19 cellular contexts compared by ENCODE assay signal in the genomic region with DNA sequence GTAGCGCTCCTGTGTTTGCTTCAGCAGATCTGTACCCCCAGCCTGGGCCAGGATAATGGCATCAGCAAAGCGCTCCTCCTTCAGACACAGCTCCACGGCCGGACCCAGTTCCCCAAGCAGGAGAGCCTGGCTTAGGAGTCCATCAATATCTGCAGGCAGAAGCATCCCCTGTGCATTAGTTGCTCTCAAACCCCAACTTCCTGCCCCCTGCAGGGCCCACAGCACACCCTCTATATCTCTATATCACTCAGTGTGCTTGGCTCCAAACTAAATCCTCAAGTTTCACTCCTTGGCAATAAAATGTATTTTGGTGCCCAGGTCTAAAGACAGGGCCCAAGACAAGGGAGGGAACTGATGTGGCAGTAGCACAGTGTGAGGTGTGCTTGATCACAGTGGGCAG. TPM values are rescaled to one million over a fixed set of nuclear protein-coding genes. Genes with fewer than 3 reads are reported as not detected.
A peak's percentile ranks its signal among the peaks of the same experiment; 100 is the strongest.
DNase-seq lines count a peak whose midpoint lies in the region; ATAC-seq lines count a peak whose summit lies in the region.
"Had no signal": no experiment of that assay in that cellular context is flagged by ENCODE, and none has a peak within 500 bp of the region (broad histone marks: within the 10 kb centered on the region; RNA-seq: fewer than 3 reads in every experiment).

No MANE protein-coding gene starts in this region.

- POLR2A ChIA-PET in activated CD4-positive, alpha-beta T cell treated with anti-CD3 and anti-CD28 coated beads, Interleukin-2, amount 10 ng/mL, durations not matched to agents 7 days and 5 days (lab: Charles Lee) = no interaction called here

- H3K9me3 ChIP-seq in KOPT-K1 (ENCODE audit: insufficient read depth, low read length, poor library complexity, severe bottlenecking) = no peaks in the 10 kb centered on the region

- no peak for DNase-seq in activated CD4-positive, alpha-beta T cell treated with anti-CD3 and anti-CD28 coated beads, Interleukin-2, amount 10 ng/mL, durations not matched to agents 7 days and 5 days
- DNase-seq in activated CD4-positive, alpha-beta T cell treated with anti-CD3 and anti-CD28 coated beads, Interleukin-2, amount 50 U/mL, for 48 hours = no peak
- DNase-seq in activated T-cell treated with anti-CD3 and anti-CD28 coated beads, Interleukin-2, amount 50 U/mL, for 72 hours = no peak
- DNase-seq in activated T-cell treated with anti-CD3 and anti-CD28 coated beads for 4 hours (no peak), AG20443 (ENCODE audit: low spot score) (no peak), occipital lobe (lab: John Stamatoyannopoulos, UW) (no peak)
- no peak for DNase-seq in activated T-helper 2 cell treated with anti-CD3 and anti-CD28 coated beads, Interferon-gamma antibody, Interleukin-2, Interleukin-4, amounts not matched to agents 10 μg/mL and 5 μg/mL and 100 μg/mL, durations not matched to agents 14 hours and 24 hours and 36 hours (ENCODE audit: low spot score)
- DNase-seq: ACHN; C1 segment of cervical spinal cord; CD4-positive, alpha-beta T cell; DMS153; DMS79 treated with DMSO at 0.1 percent for 48 hours; GDM1; H7 had no signal

- H3K9me3 Mint-ChIP-seq in activated CD4-positive, alpha-beta T cell treated with anti-CD3 and anti-CD28 coated beads, Interleukin-2, amount 10 ng/mL, durations not matched to agents 7 days and 5 days = no peaks in the 10 kb centered on the region
- no peaks in the 10 kb centered on the region for H3K9me3 Mint-ChIP-seq in activated T-cell treated with anti-CD3 and anti-CD28 coated beads, Interleukin-2, amount 50 U/mL, for 72 hours
- H3K9me3 Mint-ChIP-seq in activated T-helper 2 cell treated with anti-CD3 and anti-CD28 coated beads, Interferon-gamma antibody, Interleukin-2, Interleukin-4, amounts not matched to agents 10 μg/mL and 5 μg/mL and 100 μg/mL, durations not matched to agents 14 hours and 24 hours and 36 hours = no peaks in the 10 kb centered on the region
- H3K9me3 Mint-ChIP-seq: CD4-positive, alpha-beta T cell; GM23338 had no signal

- peaks cover 75% of the 10 kb centered on the region for H3K4me1 Mint-ChIP-seq in activated CD4-positive, alpha-beta T cell treated with anti-CD3 and anti-CD28 coated beads, Interleukin-2, amount 10 ng/mL, durations not matched to agents 7 days and 5 days
- H3K4me1 Mint-ChIP-seq in activated T-cell treated with anti-CD3 and anti-CD28 coated beads, Interleukin-2, amount 50 U/mL, for 72 hours (ENCODE audit: low read depth) = peaks cover 32% of the 10 kb centered on the region
- H3K4me1 Mint-ChIP-seq in activated T-helper 2 cell treated with anti-CD3 and anti-CD28 coated beads, Interferon-gamma antibody, Interleukin-2, Interleukin-4, amounts not matched to agents 10 μg/mL and 5 μg/mL and 100 μg/mL, durations not matched to agents 14 hours and 24 hours and 36 hours (ENCODE audit: low read depth) = peaks cover 62% of the 10 kb centered on the region
- H3K4me1 Mint-ChIP-seq: B cell, GM23338 had no signal

- CTCF ChIA-PET in activated CD4-positive, alpha-beta T cell treated with anti-CD3 and anti-CD28 coated beads, Interleukin-2, amount 10 ng/mL, durations not matched to agents 7 days and 5 days (lab: Charles Lee) = interaction anchor here (0.6 to 5.6 kb wide), 8 partner anchors 10 to 456 kb away, joined by 3 to 59 read pairs (median 5); no protein-coding TSS in a partner anchor

- peaks cover 88% of the 10 kb centered on the region for H3K36me3 Mint-ChIP-seq in activated CD4-positive, alpha-beta T cell treated with anti-CD3 and anti-CD28 coated beads, Interleukin-2, amount 10 ng/mL, durations not matched to agents 7 days and 5 days (ENCODE audit: low read depth)
- H3K36me3 Mint-ChIP-seq in activated T-cell treated with anti-CD3 and anti-CD28 coated beads, Interleukin-2, amount 50 U/mL, for 72 hours (ENCODE audit: insufficient read depth in 2 of 2) = peaks cover 18 to 32% of the 10 kb centered on the region in 2 donors
- H3K36me3 Mint-ChIP-seq in activated T-helper 2 cell treated with anti-CD3 and anti-CD28 coated beads, Interferon-gamma antibody, Interleukin-2, Interleukin-4, amounts not matched to agents 10 μg/mL and 5 μg/mL and 100 μg/mL, durations not matched to agents 14 hours and 24 hours and 36 hours (ENCODE audit: low read depth) = peaks cover 84% of the 10 kb centered on the region

- peak overlapping the region; percentile 68 for H3K27ac ChIP-seq in KOPT-K1 (ENCODE audit: low read depth, low read length, poor library complexity, severe bottlenecking)
- H3K27ac ChIP-seq: HL-60 had no signal

- intact Hi-C loops in activated T-helper 2 cell treated with anti-CD3 and anti-CD28 coated beads, Interferon-gamma antibody, Interleukin-2, Interleukin-4, amounts not matched to agents 10 μg/mL and 5 μg/mL and 100 μg/mL, durations not matched to agents 14 hours and 24 hours and 36 hours (cut with micrococcal nuclease) = loop anchor here (2.0 kb wide), 1 partner anchor 15 kb away; no protein-coding TSS in a partner anchor

- ATAC-seq in activated T-cell treated with anti-CD3 and anti-CD28 coated beads, Interleukin-2, amount 50 U/mL, for 72 hours (replicated peaks in 1 of 2) = peak; percentile 32
- ATAC-seq: GM23338 had no signal

- H3K27me3 Mint-ChIP-seq in activated CD4-positive, alpha-beta T cell treated with anti-CD3 and anti-CD28 coated beads, Interleukin-2, amount 10 ng/mL, durations not matched to agents 7 days and 5 days = no peaks in the 10 kb centered on the region
- no peaks in the 10 kb centered on the region for H3K27me3 Mint-ChIP-seq in activated T-cell treated with anti-CD3 and anti-CD28 coated beads, Interleukin-2, amount 50 U/mL, for 72 hours (ENCODE audit: low read depth)
- no peaks in the 10 kb centered on the region for H3K27me3 Mint-ChIP-seq in activated T-helper 2 cell treated with anti-CD3 and anti-CD28 coated beads, Interferon-gamma antibody, Interleukin-2, Interleukin-4, amounts not matched to agents 10 μg/mL and 5 μg/mL and 100 μg/mL, durations not matched to agents 14 hours and 24 hours and 36 hours (ENCODE audit: low read depth)
- H3K27me3 Mint-ChIP-seq: B cell; CD4-positive, alpha-beta T cell had no signal

- no peak overlapping the region for H3K4me3 Mint-ChIP-seq in activated CD4-positive, alpha-beta T cell treated with anti-CD3 and anti-CD28 coated beads, Interleukin-2, amount 10 ng/mL, durations not matched to agents 7 days and 5 days
- H3K4me3 Mint-ChIP-seq in activated T-cell treated with anti-CD3 and anti-CD28 coated beads, Interleukin-2, amount 50 U/mL, for 72 hours = no peak overlapping the region
- peak overlapping the region; percentile 31 for H3K4me3 Mint-ChIP-seq in activated T-helper 2 cell treated with anti-CD3 and anti-CD28 coated beads, Interferon-gamma antibody, Interleukin-2, Interleukin-4, amounts not matched to agents 10 μg/mL and 5 μg/mL and 100 μg/mL, durations not matched to agents 14 hours and 24 hours and 36 hours (ENCODE audit: low read depth)
- H3K4me3 Mint-ChIP-seq: B cell; CD4-positive, alpha-beta T cell; GM23338 had no signal

- peaks cover 100% of the 10 kb centered on the region for H3K36me3 ChIP-seq in KOPT-K1 (ENCODE audit: insufficient read depth, low read length)

- peak overlapping the region; percentile 54 for H3K27ac Mint-ChIP-seq in activated CD4-positive, alpha-beta T cell treated with anti-CD3 and anti-CD28 coated beads, Interleukin-2, amount 10 ng/mL, durations not matched to agents 7 days and 5 days
- no peak overlapping the region for H3K27ac Mint-ChIP-seq in activated T-cell treated with anti-CD3 and anti-CD28 coated beads, Interleukin-2, amount 50 U/mL, for 72 hours
- peak overlapping the region; percentile 61 for H3K27ac Mint-ChIP-seq in activated T-helper 2 cell treated with anti-CD3 and anti-CD28 coated beads, Interferon-gamma antibody, Interleukin-2, Interleukin-4, amounts not matched to agents 10 μg/mL and 5 μg/mL and 100 μg/mL, durations not matched to agents 14 hours and 24 hours and 36 hours
- H3K27ac Mint-ChIP-seq: B cell; CD4-positive, alpha-beta T cell; GM23338 had no signal

RNA-seq across cellular contexts. Expression of gene SEC31B, which starts 21.6 kb away (rescaled TPM):
- total RNA-seq in activated CD4-positive, alpha-beta T cell treated with anti-CD3 and anti-CD28 coated beads, Interleukin-2, amount 10 ng/mL, durations not matched to agents 7 days and 5 days = 100 to 1,000 TPM; 202 to 208 TPM
- 100 to 1,000 TPM in 1 of 2 donors, 10 to 100 TPM in 1; 76.5 to 106 TPM for total RNA-seq in activated T-cell treated with anti-CD3 and anti-CD28 coated beads, Interleukin-2, amount 50 U/mL, for 72 hours
- total RNA-seq in activated T-helper 2 cell treated with anti-CD3 and anti-CD28 coated beads, Interferon-gamma antibody, Interleukin-2, Interleukin-4, amounts not matched to agents 10 μg/mL and 5 μg/mL and 100 μg/mL, durations not matched to agents 14 hours and 24 hours and 36 hours = 57.4 and 60.6 TPM in 2 replicates
- total RNA-seq in occipital lobe = 3.7 TPM

RNA-seq across cellular contexts. Expression of gene NDUFB8, which starts 31.6 kb away (rescaled TPM):
- 100 to 1,000 TPM; 241 to 267 TPM for total RNA-seq in activated CD4-positive, alpha-beta T cell treated with anti-CD3 and anti-CD28 coated beads, Interleukin-2, amount 10 ng/mL, durations not matched to agents 7 days and 5 days
- total RNA-seq in activated T-cell treated with anti-CD3 and anti-CD28 coated beads, Interleukin-2, amount 50 U/mL, for 72 hours = 100 to 1,000 TPM; 327 to 390 TPM
- total RNA-seq in activated T-helper 2 cell treated with anti-CD3 and anti-CD28 coated beads, Interferon-gamma antibody, Interleukin-2, Interleukin-4, amounts not matched to agents 10 μg/mL and 5 μg/mL and 100 μg/mL, durations not matched to agents 14 hours and 24 hours and 36 hours = 278 and 283 TPM in 2 replicates
- 102 TPM for total RNA-seq in occipital lobe

RNA-seq across cellular contexts. Expression of gene WNT8B, which starts 35.2 kb away (rescaled TPM):
- under 1 TPM; 0.10 to 0.40 TPM for total RNA-seq in activated CD4-positive, alpha-beta T cell treated with anti-CD3 and anti-CD28 coated beads, Interleukin-2, amount 10 ng/mL, durations not matched to agents 7 days and 5 days
- total RNA-seq in activated T-cell treated with anti-CD3 and anti-CD28 coated beads, Interleukin-2, amount 50 U/mL, for 72 hours = under 1 TPM; 0.14 to 0.22 TPM
- total RNA-seq in activated T-helper 2 cell treated with anti-CD3 and anti-CD28 coated beads, Interferon-gamma antibody, Interleukin-2, Interleukin-4, amounts not matched to agents 10 μg/mL and 5 μg/mL and 100 μg/mL, durations not matched to agents 14 hours and 24 hours and 36 hours = 0.14 and 0.21 TPM in 2 replicates
- total RNA-seq in occipital lobe = not detected
- total RNA-seq: A172; B cell; CD4-positive, alpha-beta T cell had no signal

RNA-seq across cellular contexts. Expression of gene HIF1AN, which starts 37.7 kb away (rescaled TPM):
- total RNA-seq in activated CD4-positive, alpha-beta T cell treated with anti-CD3 and anti-CD28 coated beads, Interleukin-2, amount 10 ng/mL, durations not matched to agents 7 days and 5 days = 10 to 100 TPM; 54.9 to 59.3 TPM
- 10 to 100 TPM; 52.8 to 55.1 TPM for total RNA-seq in activated T-cell treated with anti-CD3 and anti-CD28 coated beads, Interleukin-2, amount 50 U/mL, for 72 hours
- total RNA-seq in activated T-helper 2 cell treated with anti-CD3 and anti-CD28 coated beads, Interferon-gamma antibody, Interleukin-2, Interleukin-4, amounts not matched to agents 10 μg/mL and 5 μg/mL and 100 μg/mL, durations not matched to agents 14 hours and 24 hours and 36 hours = 46.7 and 47.9 TPM in 2 replicates
- 14.0 TPM for total RNA-seq in occipital lobe

Comparison
In these comparisons a context has a peak if more than half of its experiments do, and no peak if none do; other contexts are left out.
1. RNA of gene SEC31B, which starts 21.6 kb away (total RNA-seq): 202 to 208 TPM in activated CD4-positive, alpha-beta T cell treated with anti-CD3 and anti-CD28 coated beads, Interleukin-2, amount 10 ng/mL, durations not matched to agents 7 days and 5 days, 76.5 to 106 TPM in activated T-cell treated with anti-CD3 and anti-CD28 coated beads, Interleukin-2, amount 50 U/mL, for 72 hours and 57.4 to 60.6 TPM in activated T-helper 2 cell treated with anti-CD3 and anti-CD28 coated beads, Interferon-gamma antibody, Interleukin-2, Interleukin-4, amounts not matched to agents 10 μg/mL and 5 μg/mL and 100 μg/mL, durations not matched to agents 14 hours and 24 hours and 36 hours; 3.7 TPM in occipital lobe (single experiment); every median in the first group is over 10 times any median in the second.